ENCODE assay signal across 10 cellular contexts in the genomic region with DNA sequence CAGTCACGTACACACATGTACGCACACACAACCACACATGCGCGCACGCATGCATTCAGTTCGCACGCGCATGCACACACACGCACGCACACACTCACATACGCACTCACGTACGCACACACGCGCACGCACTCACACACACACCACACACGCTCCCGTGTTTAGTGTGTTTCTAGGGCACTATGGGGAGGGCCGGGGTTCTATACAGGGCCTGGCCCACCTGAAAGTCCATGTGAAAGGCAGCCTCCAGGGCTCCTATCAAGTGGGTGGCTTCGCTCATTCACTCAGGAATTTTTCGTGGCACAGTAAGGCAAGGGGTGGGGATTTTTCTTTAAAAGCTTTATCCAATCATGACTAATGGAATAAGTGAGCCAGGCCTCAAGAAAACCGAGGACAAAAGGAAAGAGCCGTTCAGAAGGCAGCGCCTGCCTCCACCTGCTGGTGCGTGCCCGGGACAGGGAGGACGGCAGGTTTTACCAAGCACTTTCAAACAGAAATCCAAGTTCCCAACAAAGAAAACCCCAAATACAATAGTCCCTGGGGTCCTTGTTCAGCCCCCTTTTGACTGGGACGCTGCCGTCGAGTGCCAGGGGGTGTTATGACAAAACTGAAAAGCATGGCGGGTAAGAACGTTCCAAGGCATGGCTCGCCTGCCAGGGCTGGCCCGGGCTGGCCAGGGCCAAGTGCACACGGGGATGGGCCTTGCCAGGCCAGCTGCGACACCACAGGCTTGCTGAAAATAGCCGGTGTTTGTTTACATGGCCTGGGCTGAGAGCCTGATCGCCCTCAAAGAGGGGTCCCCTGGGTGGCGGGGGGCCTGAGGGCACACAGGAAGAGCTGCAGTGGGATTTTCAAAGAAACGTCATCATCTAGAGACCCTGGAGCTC.
DNase-seq lines count a peak whose midpoint lies in the region; ATAC-seq and TF ChIP-seq lines count a peak whose summit lies in the region.
"Had no signal": no experiment of that assay in that cellular context is flagged by ENCODE, and none has a peak within 500 bp of the region (broad histone marks: within the 10 kb centered on the region; RNA-seq: fewer than 3 reads in every experiment).

No MANE protein-coding gene starts in this region.

- peak; percentile 92 for ATAC-seq in foreskin keratinocyte
- ATAC-seq in HG03095 (IDR thresholded peaks at IDR 0.05; ENCODE audit: unreplicated experiment) = no peak
- ATAC-seq: mucosa of descending colon had no signal

- H3K9me3 Mint-ChIP-seq in CD8-positive, alpha-beta memory T cell = no peaks in the 10 kb centered on the region

- no peak overlapping the region for H3K27ac ChIP-seq in CD8-positive, alpha-beta memory T cell (ENCODE audit: low read depth, low read length)
- H3K27ac ChIP-seq in foreskin keratinocyte = peak overlapping the region; percentile 27

- peaks cover 0 to 1% of the 10 kb centered on the region in 2 donors for H3K27me3 Mint-ChIP-seq in CD8-positive, alpha-beta memory T cell
- H3K27me3 Mint-ChIP-seq: activated naive CD8-positive, alpha-beta T cell had no signal

- TF ChIP-seq CTCF in foreskin keratinocyte (conservative IDR thresholded peaks at IDR 0.05) = peak; percentile 87

- H3K36me3 ChIP-seq in CD8-positive, alpha-beta memory T cell (ENCODE audit: insufficient read depth, low read length) = no peaks in the 10 kb centered on the region

- peak overlapping the region in 6 of 8 donors; percentile 8 to 58 (median 38) for H3K27ac Mint-ChIP-seq in CD8-positive, alpha-beta memory T cell

- H3K27me3 ChIP-seq in CD8-positive, alpha-beta memory T cell (ENCODE audit: insufficient read depth, low read length, poor library complexity, severe bottlenecking) = no peaks in the 10 kb centered on the region
- H3K27me3 ChIP-seq in foreskin keratinocyte = no peaks in the 10 kb centered on the region

- H3K4me3 Mint-ChIP-seq in CD8-positive, alpha-beta memory T cell = no peak overlapping the region

- H3K9me3 ChIP-seq in CD8-positive, alpha-beta memory T cell (ENCODE audit: low read length) = no peaks in the 10 kb centered on the region
- H3K9me3 ChIP-seq: mucosa of descending colon had no signal

- no peaks in the 10 kb centered on the region for H3K36me3 Mint-ChIP-seq in CD8-positive, alpha-beta memory T cell

- H3K4me1 Mint-ChIP-seq in CD8-positive, alpha-beta memory T cell = peaks cover 60 to 78% (median 74%) of the 10 kb centered on the region in 3 donors

- CTCF ChIA-PET in CD8-positive, alpha-beta memory T cell (lab: Charles Lee) = interaction anchor here (1.1 to 2.2 kb wide), 4 partner anchors 13 to 90 kb away, joined by 3 to 9 read pairs (median 6); no protein-coding TSS in a partner anchor

- peaks cover 79% of the 10 kb centered on the region for H3K4me1 ChIP-seq in CD8-positive, alpha-beta memory T cell (ENCODE audit: insufficient read depth, low read length)
- peaks cover 5% of the 10 kb centered on the region for H3K4me1 ChIP-seq in foreskin keratinocyte

- H3K4me3 ChIP-seq in CD8-positive, alpha-beta memory T cell (ENCODE audit: low read length) = no peak overlapping the region
- H3K4me3 ChIP-seq: mucosa of descending colon had no signal

- intact Hi-C loops in posterior vena cava (cut with DNase I) = loop anchor here (5.0 to 10.0 kb wide), 2 partner anchors 54 to 256 kb away; no protein-coding TSS in a partner anchor

- DNase-seq in CD8-positive, alpha-beta memory T cell = no peak
- peak; percentile 11 for DNase-seq in NCI-H226
- DNase-seq in foreskin keratinocyte = peak; percentile 59 to 84
- DNase-seq in posterior vena cava (ENCODE audit: low spot score) = peak; percentile 80
- no peak for DNase-seq in stimulated activated CD4-positive, alpha-beta T cell treated with anti-CD3 and anti-CD28 coated beads, Interleukin-1b, Interleukin-23, amount 100 ng/mL, for 48 hours
- DNase-seq in GDM1 (lab: John Stamatoyannopoulos, UW) = no peak
- no peak for DNase-seq in effector CD8-positive, alpha-beta T cell (lab: John Stamatoyannopoulos, UW)

- POLR2A ChIA-PET in CD8-positive, alpha-beta memory T cell (lab: Charles Lee) = interaction anchor here (0.6 to 1.8 kb wide), 2 partner anchors 24 to 82 kb away, joined by 3 to 5 read pairs; no protein-coding TSS in a partner anchor

Comparison
In these comparisons a context has a peak if more than half of its experiments do, and no peak if none do; other contexts are left out.
1. DNase-seq: peak in NCI-H226 (single experiment), foreskin keratinocyte (2 of 2) and posterior vena cava (single experiment); none in CD8-positive, alpha-beta memory T cell (0 of 5), stimulated activated CD4-positive, alpha-beta T cell treated with anti-CD3 and anti-CD28 coated beads, Interleukin-1b, Interleukin-23, amount 100 ng/mL, for 48 hours (single experiment), GDM1 (single experiment) and effector CD8-positive, alpha-beta T cell (single experiment).